ENCODE assay signal across 28 cellular contexts in the genomic region with DNA sequence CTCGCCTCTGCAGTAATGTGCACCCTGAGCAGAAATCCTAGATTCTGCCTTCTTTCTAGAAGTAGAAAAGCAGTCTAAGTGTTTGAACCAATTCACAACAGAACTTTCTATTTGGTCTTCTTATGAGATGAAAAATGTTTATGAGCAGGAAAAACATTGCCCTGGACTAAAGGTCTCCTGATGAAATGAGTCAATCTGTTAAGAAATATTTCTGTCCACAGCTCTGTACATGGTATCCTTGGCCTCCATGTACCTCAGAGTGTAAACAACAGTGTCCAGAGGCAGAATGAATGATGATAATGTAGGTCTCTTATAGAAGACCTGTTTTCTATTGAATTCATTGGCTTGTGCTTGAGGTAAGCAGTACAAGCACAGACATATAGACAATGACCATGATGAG. TPM values are rescaled to one million over a fixed set of nuclear protein-coding genes. Genes with fewer than 3 reads are reported as not detected.
"Had no signal": no experiment of that assay in that cellular context is flagged by ENCODE, and none has a peak within 500 bp of the region (broad histone marks: within the 10 kb centered on the region; RNA-seq: fewer than 3 reads in every experiment).

No MANE protein-coding gene starts in this region.

- DNase-seq: cortex of kidney; dorsolateral prefrontal cortex; effector CD8-positive, alpha-beta T cell; gastrocnemius medialis; heart right ventricle; hypothalamus; islet precursor cell; left lung; lower lobe of right lung; mesendoderm; naive thymus-derived CD4-positive, alpha-beta T cell; nephron progenitor cell; retina; small intestine; stimulated activated CD4-positive, alpha-beta T cell treated with anti-CD3 and anti-CD28 coated beads, Interleukin-12 subunit alpha, Interleukin-12 subunit beta, amount 100 ng/mL, for 4 hours; stimulated activated naive CD4-positive, alpha-beta T cell; stomach; substantia nigra; transverse colon had no signal

- H3K79me2 ChIP-seq: parathyroid adenoma had no signal

- H3K36me3 ChIP-seq: gastrocnemius medialis, heart right ventricle, left lung, lower lobe of right lung, prostate gland, stomach, thoracic aorta, transverse colon had no signal

- H3K27ac ChIP-seq: dorsolateral prefrontal cortex, gastrocnemius medialis, heart right ventricle, left lung, lower lobe of right lung, parathyroid adenoma, prostate gland, stomach, thoracic aorta, transverse colon had no signal

- H3K27me3 ChIP-seq: gastrocnemius medialis, left lung, stomach, transverse colon had no signal

- H3K9me3 ChIP-seq: gastrocnemius medialis, heart right ventricle, left lung, lower lobe of right lung, prostate gland, stomach, thoracic aorta, transverse colon had no signal

- ATAC-seq: gastrocnemius medialis; heart right ventricle; lower lobe of right lung; naive thymus-derived CD4-positive, alpha-beta T cell; sciatic nerve had no signal

- H3K4me3 ChIP-seq: dorsolateral prefrontal cortex, gastrocnemius medialis, heart right ventricle, left lung, lower lobe of right lung, prostate gland, stomach, thoracic aorta, transverse colon had no signal

- H3K4me1 ChIP-seq: gastrocnemius medialis, heart right ventricle, left lung, lower lobe of right lung, parathyroid adenoma, prostate gland, stomach, transverse colon had no signal

- H3K9ac ChIP-seq: parathyroid adenoma had no signal

- H2AFZ ChIP-seq: parathyroid adenoma had no signal

RNA-seq across cellular contexts. Expression of a gene that starts 6.2 kb away (rescaled TPM):
- total RNA-seq: chondrocyte; dorsolateral prefrontal cortex; fibroblast of villous mesenchyme; heart right ventricle; left lung; lower lobe of right lung; naive thymus-derived CD4-positive, alpha-beta T cell; omental fat pad; prostate gland; sciatic nerve; stomach; thoracic aorta; transverse colon; ureter had no signal
- polyA plus RNA-seq: esophagus; heart right ventricle; naive thymus-derived CD4-positive, alpha-beta T cell; stomach had no signal

RNA-seq across cellular contexts. Expression of a gene that starts 45.6 kb away (rescaled TPM):
- total RNA-seq: chondrocyte; dorsolateral prefrontal cortex; fibroblast of villous mesenchyme; gastrocnemius medialis; heart right ventricle; left lung; lower lobe of right lung; naive thymus-derived CD4-positive, alpha-beta T cell; omental fat pad; prostate gland; sciatic nerve; stomach; thoracic aorta; transverse colon; ureter had no signal
- polyA plus RNA-seq: esophagus; heart right ventricle; naive thymus-derived CD4-positive, alpha-beta T cell; small intestine; stomach had no signal
